In genomic region chr1:229661022-229661877, GRCh38 we compare ENCODE assay signal across 8 cellular contexts. TPM values are rescaled to one million over a fixed set of nuclear protein-coding genes. Genes with fewer than 3 reads are reported as not detected.
DNase-seq lines count a peak whose midpoint lies in the region; ATAC-seq and TF ChIP-seq lines count a peak whose summit lies in the region.

No MANE protein-coding gene starts in this region.

- no peaks in the 10 kb centered on the region for H3K9me3 Mint-ChIP-seq in effector memory CD8-positive, alpha-beta T cell
- H3K9me3 Mint-ChIP-seq in mesothelial cell of epicardium: no peaks in the 10 kb centered on the region

- H3K27me3 ChIP-seq in A673 (replicated peaks; ENCODE audit: insufficient read depth, low read depth, low read length, poor library complexity): no peaks in the 10 kb centered on the region

- peak overlapping the region; percentile 15 for H3K27ac ChIP-seq in A673 (ENCODE audit: low read depth, low read length, poor library complexity, severe bottlenecking)

- no peaks in the 10 kb centered on the region for H3K27me3 Mint-ChIP-seq in effector memory CD8-positive, alpha-beta T cell
- H3K27me3 Mint-ChIP-seq in mesothelial cell of epicardium (ENCODE audit: low read depth): no peaks in the 10 kb centered on the region

- no peaks in the 10 kb centered on the region for H3K9me3 ChIP-seq in A673 (ENCODE audit: low read depth, low read length, poor library complexity, severe bottlenecking)

- ATAC-seq in GM18511 (IDR thresholded peaks at IDR 0.05; ENCODE audit: unreplicated experiment) (peak; percentile 80), HG03432 (IDR thresholded peaks at IDR 0.05; ENCODE audit: unreplicated experiment) (peak; percentile 75)
- ATAC-seq in effector memory CD8-positive, alpha-beta T cell (replicated peaks): peak; percentile 48

- H3K27ac Mint-ChIP-seq in effector memory CD8-positive, alpha-beta T cell: peak overlapping the region in 1 of 2 donors; percentile 15
- H3K27ac Mint-ChIP-seq in mesothelial cell of epicardium: no peak overlapping the region

- TF ChIP-seq CTCF in A673 (conservative IDR thresholded peaks at IDR 0.05; ENCODE audit: low read depth, low read length) (peak; percentile 96), mesothelial cell of epicardium (IDR thresholded peaks at IDR 0.05; ENCODE audit: unreplicated experiment) (peak; percentile 71)

- peaks cover 0 to 5% of the 10 kb centered on the region in 2 donors for H3K4me1 Mint-ChIP-seq in effector memory CD8-positive, alpha-beta T cell (ENCODE audit: low read depth in 2 of 2)
- peaks cover 3% of the 10 kb centered on the region for H3K4me1 Mint-ChIP-seq in mesothelial cell of epicardium

- no peak overlapping the region for H3K4me3 Mint-ChIP-seq in effector memory CD8-positive, alpha-beta T cell
- H3K4me3 Mint-ChIP-seq in mesothelial cell of epicardium: no peak overlapping the region

- no peak overlapping the region for H3K4me3 ChIP-seq in A673 (ENCODE audit: low read depth, low read length, poor library complexity, severe bottlenecking)

- intact Hi-C loops in A673 (cut with micrococcal nuclease; ENCODE audit: unreplicated experiment): loop anchor here (1.0 to 5.0 kb wide), 3 partner anchors 186 to 649 kb away; no protein-coding TSS in a partner anchor

- H3K36me3 Mint-ChIP-seq in effector memory CD8-positive, alpha-beta T cell (ENCODE audit: insufficient read depth): peaks cover 13% of the 10 kb centered on the region
- H3K36me3 Mint-ChIP-seq in mesothelial cell of epicardium: peaks cover 10% of the 10 kb centered on the region

- H3K36me3 ChIP-seq in A673 (ENCODE audit: insufficient read depth, low read length, poor library complexity, severe bottlenecking): peaks cover 19% of the 10 kb centered on the region

- DNase-seq in A673 (ENCODE audit: low spot score) (peak; percentile 86), NCI-H748 treated with DMSO at 0.1 percent for 48 hours (lab: John Stamatoyannopoulos, UW) (peak; percentile 45), mesothelial cell of epicardium (ENCODE audit: low spot score in 2 of 2, unreplicated experiment in 2 of 2) (peak; percentile 57 to 85)
- peak; percentile 86 for DNase-seq in activated CD8-positive, alpha-beta memory T cell treated with anti-CD3 and anti-CD28 coated beads for 24 hours
- DNase-seq in effector memory CD8-positive, alpha-beta T cell: peak; percentile 54 to 60 (median 59)
- DNase-seq in stimulated activated CD8-positive, alpha-beta memory T cell treated with anti-CD3 and anti-CD28 coated beads, Interleukin-4, amount 100 ng/mL, for 4 hours (ENCODE audit: low read depth in 2 of 2, low spot score in 1 of 2): peak; percentile 21 to 46

- peaks cover 24% of the 10 kb centered on the region for H3K4me1 ChIP-seq in A673 (ENCODE audit: insufficient read depth, low read length, poor library complexity, severe bottlenecking)

- BruUV-seq in A673 (replicated peaks; lab: Mats Ljungman, UMichigan): no TSS peak

- POLR2A ChIA-PET in A673 (lab: Charles Lee; ENCODE audit: low non-redundant PET): no interaction called here

- CTCF ChIA-PET in A673 (lab: Charles Lee): interaction anchor here (0.7 to 1.4 kb wide), 5 partner anchors 33 to 648 kb away, joined by 3 to 9 read pairs (median 3); no protein-coding TSS in a partner anchor

RNA-seq across cellular contexts. Expression of gene URB2, which starts 35.2 kb away (rescaled TPM):
- total RNA-seq in A673 (2021) (26.2 and 33.3 TPM in 2 replicates), mesothelial cell of epicardium (11.3 to 13.1 TPM (median 11.4 TPM) in 3 replicates)

RNA-seq across cellular contexts. Expression of gene TAF5L, which starts 35.3 kb away (rescaled TPM):
- total RNA-seq in A673 (2021) (27.8 and 33.4 TPM in 2 replicates), mesothelial cell of epicardium (19.5 to 21.3 TPM (median 20.9 TPM) in 3 replicates)

Comparison
In these comparisons a context has a peak if more than half of its experiments do, and no peak if none do; other contexts are left out.
1. DNase-seq: peak in every context shown above with its lines; median percentile 86 in A673; 86 in activated CD8-positive, alpha-beta memory T cell treated with anti-CD3 and anti-CD28 coated beads for 24 hours; 71 in mesothelial cell of epicardium; 59 in effector memory CD8-positive, alpha-beta T cell; 45 in NCI-H748 treated with DMSO at 0.1 percent for 48 hours; 34 in stimulated activated CD8-positive, alpha-beta memory T cell treated with anti-CD3 and anti-CD28 coated beads, Interleukin-4, amount 100 ng/mL, for 4 hours.